Comparison of ENCODE assay signal across 25 cellular contexts in genomic region chr3:32619395-32619794, GRCh38. TPM values are rescaled to one million over a fixed set of nuclear protein-coding genes. Genes with fewer than 3 reads are reported as not detected.
DNase-seq lines count a peak whose midpoint lies in the region; ATAC-seq, FAIRE-seq and TF ChIP-seq lines count a peak whose summit lies in the region.
"Had no signal": no experiment of that assay in that cellular context is flagged by ENCODE, and none has a peak within 500 bp of the region (broad histone marks: within the 10 kb centered on the region; RNA-seq: fewer than 3 reads in every experiment).

No MANE protein-coding gene starts in this region.

- ATAC-seq in HCT116 (no peak), K562 (no peak)

- intact Hi-C loops in HCT116 (cut with micrococcal nuclease): no loop called here
- intact Hi-C loops in K562 (cut with micrococcal nuclease): no loop called here

- H3K4me3 ChIP-seq in HCT116 (replicated peaks in 1 of 2; ENCODE audit: low read depth in 1 of 2, low read length in 2 of 2): no peak overlapping the region
- no peak overlapping the region for H3K4me3 ChIP-seq in K562
- H3K4me3 ChIP-seq in small intestine (ENCODE audit: low read depth in 1 of 2, low read length in 2 of 2): no peak overlapping the region
- H3K4me3 ChIP-seq: BLaER1 had no signal

- peaks cover 2% of the 10 kb centered on the region for H3K9me3 Mint-ChIP-seq in activated CD4-positive, alpha-beta memory T cell treated with anti-CD3 and anti-CD28 coated beads, Interleukin-2, amount 10 ng/mL, durations not matched to agents 7 days and 5 days

- peaks cover 18% of the 10 kb centered on the region for H3K27me3 Mint-ChIP-seq in activated CD4-positive, alpha-beta memory T cell treated with anti-CD3 and anti-CD28 coated beads, Interleukin-2, amount 10 ng/mL, durations not matched to agents 7 days and 5 days

- no peak overlapping the region for H3K27ac ChIP-seq in HCT116 (ENCODE audit: low read depth, low read length)
- no peak overlapping the region for H3K27ac ChIP-seq in K562 (ENCODE audit: extremely low read depth, low read depth, low read length)
- no peak overlapping the region for H3K27ac ChIP-seq in small intestine (ENCODE audit: low read depth in 1 of 2, low read length in 1 of 2)
- H3K27ac ChIP-seq: BLaER1 had no signal

- no peaks in the 10 kb centered on the region for H3K27me3 ChIP-seq in HCT116 (ENCODE audit: insufficient read depth, low read length)
- peaks cover 27 to 33% of the 10 kb centered on the region in 2 experiments for H3K27me3 ChIP-seq in K562 (ENCODE audit: control insufficient read depth in 2 of 2, insufficient read depth in 2 of 2, low read length in 2 of 2)
- H3K27me3 ChIP-seq in small intestine (ENCODE audit: control insufficient read depth in 2 of 2, insufficient read depth in 2 of 2, low read length in 2 of 2): no peaks in the 10 kb centered on the region
- H3K27me3 ChIP-seq: BE2C, BLaER1 had no signal

- no peak overlapping the region for H2AFZ ChIP-seq in HCT116 (ENCODE audit: low read depth, low read length, poor library complexity, severe bottlenecking)
- no peak overlapping the region for H2AFZ ChIP-seq in K562 (ENCODE audit: low read depth, low read length)

- H3K9ac ChIP-seq in HCT116 (ENCODE audit: low read length): no peak overlapping the region
- no peak overlapping the region for H3K9ac ChIP-seq in K562 (ENCODE audit: insufficient read depth in 1 of 2, low read depth in 2 of 2, low read length in 2 of 2)
- H3K9ac ChIP-seq: BLaER1 had no signal

- no peaks in the 10 kb centered on the region for H3K4me1 Mint-ChIP-seq in activated CD4-positive, alpha-beta memory T cell treated with anti-CD3 and anti-CD28 coated beads, Interleukin-2, amount 10 ng/mL, durations not matched to agents 7 days and 5 days
- H3K4me1 Mint-ChIP-seq: CD14-positive monocyte; CD4-positive, alpha-beta memory T cell; CD4-positive, CD25-positive, alpha-beta regulatory T cell; CD8-positive, alpha-beta memory T cell had no signal

- H3K9me3 ChIP-seq in HCT116 (ENCODE audit: control insufficient read depth in 1 of 2, insufficient read depth in 1 of 2, low read depth in 1 of 2, low read length in 2 of 2): no peaks in the 10 kb centered on the region
- no peaks in the 10 kb centered on the region for H3K9me3 ChIP-seq in K562 (replicated peaks; ENCODE audit: control insufficient read depth, insufficient read depth, low read depth, low read length)
- no peaks in the 10 kb centered on the region for H3K9me3 ChIP-seq in small intestine (ENCODE audit: control insufficient read depth, low read depth)
- H3K9me3 ChIP-seq: BE2C had no signal

- H3K36me3 ChIP-seq in HCT116 (ENCODE audit: control insufficient read depth in 1 of 2, insufficient read depth in 2 of 2, low read length in 2 of 2) (no peaks in the 10 kb centered on the region), K562 (ENCODE audit: control insufficient read depth, insufficient read depth, low read length) (no peaks in the 10 kb centered on the region), small intestine (ENCODE audit: control insufficient read depth in 2 of 2, insufficient read depth in 2 of 2, low read length in 2 of 2) (no peaks in the 10 kb centered on the region)
- H3K36me3 ChIP-seq: BE2C, BLaER1 had no signal

- POLR2A ChIA-PET in HCT116 (lab: Charles Lee): no interaction called here
- POLR2A ChIA-PET in K562 (lab: Yijun Ruan, JAX): no interaction called here
- POLR2A ChIA-PET in activated CD4-positive, alpha-beta memory T cell treated with anti-CD3 and anti-CD28 coated beads, Interleukin-2, amount 10 ng/mL, durations not matched to agents 7 days and 5 days (lab: Charles Lee): no interaction called here

- in situ Hi-C loops in K562 (cut with MboI): no loop called here

- TF ChIP-seq CTCF in HCT116 (IDR thresholded peaks at IDR 0.05 in 2 of 3, conservative IDR thresholded peaks at IDR 0.05 in 1 of 3; ENCODE audit: borderline replicate concordance in 1 of 3, insufficient read depth in 1 of 3, low read depth in 2 of 3, low read length in 2 of 3) (no peak), K562 (IDR thresholded peaks at IDR 0.05 in 2 of 3, conservative IDR thresholded peaks at IDR 0.05 in 1 of 3; ENCODE audit: insufficient read depth in 2 of 3, low read depth in 1 of 3, low read length in 3 of 3) (no peak)

- no peaks in the 10 kb centered on the region for H3K36me3 Mint-ChIP-seq in activated CD4-positive, alpha-beta memory T cell treated with anti-CD3 and anti-CD28 coated beads, Interleukin-2, amount 10 ng/mL, durations not matched to agents 7 days and 5 days (ENCODE audit: low read depth)
- H3K36me3 Mint-ChIP-seq: CD14-positive monocyte; CD4-positive, alpha-beta memory T cell; CD4-positive, CD25-positive, alpha-beta regulatory T cell; CD8-positive, alpha-beta memory T cell had no signal

- H3K79me2 ChIP-seq in HCT116 (ENCODE audit: insufficient read depth, low read length): no peaks in the 10 kb centered on the region
- H3K79me2 ChIP-seq in K562 (ENCODE audit: control insufficient read depth, insufficient read depth, low read length): no peaks in the 10 kb centered on the region

- TF ChIP-seq RAD21 in HCT116 (IDR thresholded peaks at IDR 0.05; ENCODE audit: low read depth) (no peak), K562 (CRISPR knock-in tag; conservative IDR thresholded peaks at IDR 0.05 in 1 of 2, IDR thresholded peaks at IDR 0.05 in 1 of 2) (no peak)

- no peaks in the 10 kb centered on the region for H3K4me1 ChIP-seq in HCT116 (ENCODE audit: control insufficient read depth in 1 of 2, insufficient read depth in 2 of 2, low read length in 2 of 2)
- H3K4me1 ChIP-seq in K562 (replicated peaks in 1 of 2; ENCODE audit: control insufficient read depth in 2 of 2, insufficient read depth in 2 of 2, low read length in 2 of 2): no peaks in the 10 kb centered on the region
- no peaks in the 10 kb centered on the region for H3K4me1 ChIP-seq in small intestine (ENCODE audit: control insufficient read depth in 2 of 2, insufficient read depth in 1 of 2, low read depth in 1 of 2, low read length in 1 of 2)
- H3K4me1 ChIP-seq: BE2C, BLaER1 had no signal

- no peak for TF ChIP-seq EP300 in K562 (IDR thresholded peaks at IDR 0.05; ENCODE audit: low read length)

- TF ChIP-seq POLR2A in HCT116 (IDR thresholded peaks at IDR 0.05; ENCODE audit: borderline replicate concordance, extremely low read depth, insufficient read depth, insufficient read length) (no peak), K562 (conservative IDR thresholded peaks at IDR 0.05) (no peak)

- H4K20me1 ChIP-seq in HCT116 (ENCODE audit: insufficient read depth) (no peaks in the 10 kb centered on the region), K562 (replicated peaks; ENCODE audit: control insufficient read depth, insufficient read depth, low read length) (no peaks in the 10 kb centered on the region)
- H4K20me1 ChIP-seq: BLaER1 had no signal

- H3K27ac Mint-ChIP-seq in activated CD4-positive, alpha-beta memory T cell treated with anti-CD3 and anti-CD28 coated beads, Interleukin-2, amount 10 ng/mL, durations not matched to agents 7 days and 5 days: no peak overlapping the region
- H3K27ac Mint-ChIP-seq: CD14-positive monocyte; CD4-positive, alpha-beta memory T cell; CD4-positive, CD25-positive, alpha-beta regulatory T cell; CD8-positive, alpha-beta memory T cell had no signal

- no peaks in the 10 kb centered on the region for H3K9me2 ChIP-seq in HCT116 (ENCODE audit: insufficient read depth)

- H3K4me2 ChIP-seq in HCT116 (ENCODE audit: low read length) (no peak overlapping the region), K562 (ENCODE audit: insufficient read depth, low read length) (no peak overlapping the region)
- H3K4me2 ChIP-seq: BLaER1 had no signal

- H3K4me3 Mint-ChIP-seq in activated CD4-positive, alpha-beta memory T cell treated with anti-CD3 and anti-CD28 coated beads, Interleukin-2, amount 10 ng/mL, durations not matched to agents 7 days and 5 days: no peak overlapping the region
- H3K4me3 Mint-ChIP-seq: CD14-positive monocyte; CD4-positive, alpha-beta memory T cell; CD4-positive, CD25-positive, alpha-beta regulatory T cell; CD8-positive, alpha-beta memory T cell had no signal

- CTCF ChIA-PET in HCT116 (lab: Charles Lee) (no interaction called here), K562 (lab: Yijun Ruan, JAX; ENCODE audit: low intra/inter-chr PET ratio) (no interaction called here)
- CTCF ChIA-PET in activated CD4-positive, alpha-beta memory T cell treated with anti-CD3 and anti-CD28 coated beads, Interleukin-2, amount 10 ng/mL, durations not matched to agents 7 days and 5 days (lab: Charles Lee): no interaction called here

- FAIRE-seq in K562 (lab: Jason Lieb, UNC): no peak
- peak; percentile 59 for FAIRE-seq in small intestine (lab: Jason Lieb, UNC)
- FAIRE-seq: GM12891, GM19239 had no signal

- RAD21 ChIA-PET in HCT116 (lab: Charles Lee; ENCODE audit: low non-redundant PET in 1 of 2, low total read pairs in 2 of 2, uncharacterized antibody in 2 of 2, unreplicated experiment in 2 of 2): no interaction called here

- DNase-seq in HCT116 (ENCODE audit: low read depth, low spot score) (no peak), K562 (ENCODE audit: extremely low read depth in 1 of 4, low spot score in 3 of 4) (no peak), small intestine (no peak), SW 1271 (lab: John Stamatoyannopoulos, UW) (no peak)
- no peak for DNase-seq in activated CD4-positive, alpha-beta memory T cell treated with anti-CD3 and anti-CD28 coated beads, Interleukin-2, amount 10 ng/mL, durations not matched to agents 7 days and 5 days
- DNase-seq in activated T-cell treated with anti-CD3 and anti-CD28 coated beads, Interleukin-2, amount 50 U/mL, for 48 hours: no peak
- DNase-seq: 8988T; ACHN; BE2C; C1 segment of cervical spinal cord; CD4-positive, alpha-beta memory T cell; CD4-positive, CD25-positive, alpha-beta regulatory T cell; CD8-positive, alpha-beta memory T cell; COR-L47; DMS 273 treated with DMSO at 0.1 percent for 48 hours; DMS153; DMS53; DMS79; DND-41; EL; GF-D8 had no signal

- BruUV-seq in HCT116 (replicated peaks; lab: Mats Ljungman, UMichigan): no TSS peak
- no TSS peak for BruUV-seq in K562 (replicated peaks; lab: Mats Ljungman, UMichigan)

- H3K9me1 ChIP-seq in K562 (ENCODE audit: control insufficient read depth, insufficient read depth, low read length): no peaks in the 10 kb centered on the region

RNA-seq across cellular contexts. Expression of gene DYNC1LI1, which starts 48.7 kb away (rescaled TPM):
- 39.4 TPM for total RNA-seq in HCT116 (2021; ENCODE audit: unreplicated experiment)
- polyA plus RNA-seq in HCT116 (2012): 17.9 and 22.1 TPM in 2 replicates
- total RNA-seq in K562 (2011; cell fraction: chromatin; rRNA removed; ENCODE audit: low replicate concordance): 31.8 and 78.8 TPM in 2 replicates
- 39.7 and 41.7 TPM in 2 replicates for total RNA-seq in K562 (2011; cell fraction: nucleolus; rRNA removed)
- total RNA-seq in K562 (2011; cell fraction: nucleoplasm; rRNA removed): 50.8 and 61.4 TPM in 2 replicates
- 61.3 and 61.6 TPM in 2 replicates for total RNA-seq in K562 (2014; rRNA removed)
- 78.1 and 101 TPM in 2 replicates for total RNA-seq in K562 (2014; rRNA removed; fragmentation: Illumina TruSeq; extraction: Trizol)
- 66.8 and 70.2 TPM in 2 replicates for total RNA-seq in K562 (2015; rRNA removed; fragmentation: Illumina TruSeq; extraction: Trizol)
- total RNA-seq in K562 (2021): 61.8 and 63.0 TPM in 2 replicates
- polyA plus RNA-seq in K562 (2011; rRNA removed): 42.5 and 85.4 TPM in 2 replicates
- polyA plus RNA-seq in K562 (2011; cell fraction: cytosol; rRNA removed): 18.3 and 20.7 TPM in 2 replicates
- 15.0 and 15.5 TPM in 2 replicates for polyA plus RNA-seq in K562 (2011; cell fraction: nucleus; rRNA removed)
- polyA plus RNA-seq in K562 (2012): 40.5 and 70.9 TPM in 2 replicates
- 60.7 and 66.9 TPM in 2 replicates for polyA plus RNA-seq in K562 (2014; fragmentation: Illumina TruSeq; extraction: Trizol)
- polyA plus RNA-seq in K562 (2014; fragmentation: Nextera tagmentation; extraction: Ambion mirVana): 10 to 100 TPM; 21.0 to 26.0 TPM
- polyA plus RNA-seq in K562 (2014; rRNA removed): 54.8 and 59.5 TPM in 2 replicates
- polyA minus RNA-seq in K562 (2011; rRNA and poly(A)+ RNA removed): 61.2 and 78.5 TPM in 2 replicates
- polyA minus RNA-seq in K562 (2011; cell fraction: cytosol; rRNA and poly(A)+ RNA removed): 19.2 and 34.3 TPM in 2 replicates
- polyA minus RNA-seq in K562 (2011; cell fraction: nucleus; rRNA and poly(A)+ RNA removed): 39.3 and 54.0 TPM in 2 replicates
- polyA plus RNA-seq in small intestine: 10 to 100 TPM; 20.2 to 27.0 (median 25.7) TPM
- 10 to 100 TPM; 29.7 to 31.7 TPM for total RNA-seq in activated CD4-positive, alpha-beta memory T cell treated with anti-CD3 and anti-CD28 coated beads, Interleukin-2, amount 10 ng/mL, durations not matched to agents 7 days and 5 days

Comparison
In these comparisons a context has a peak if more than half of its experiments do, and no peak if none do; other contexts are left out.
1. Of the 22 proteins assayed by ChIP-seq in both K562 and HCT116: peak only in K562: none; only in HCT116: CBX3; in both: none; in neither: 21.